In the genomic region with DNA sequence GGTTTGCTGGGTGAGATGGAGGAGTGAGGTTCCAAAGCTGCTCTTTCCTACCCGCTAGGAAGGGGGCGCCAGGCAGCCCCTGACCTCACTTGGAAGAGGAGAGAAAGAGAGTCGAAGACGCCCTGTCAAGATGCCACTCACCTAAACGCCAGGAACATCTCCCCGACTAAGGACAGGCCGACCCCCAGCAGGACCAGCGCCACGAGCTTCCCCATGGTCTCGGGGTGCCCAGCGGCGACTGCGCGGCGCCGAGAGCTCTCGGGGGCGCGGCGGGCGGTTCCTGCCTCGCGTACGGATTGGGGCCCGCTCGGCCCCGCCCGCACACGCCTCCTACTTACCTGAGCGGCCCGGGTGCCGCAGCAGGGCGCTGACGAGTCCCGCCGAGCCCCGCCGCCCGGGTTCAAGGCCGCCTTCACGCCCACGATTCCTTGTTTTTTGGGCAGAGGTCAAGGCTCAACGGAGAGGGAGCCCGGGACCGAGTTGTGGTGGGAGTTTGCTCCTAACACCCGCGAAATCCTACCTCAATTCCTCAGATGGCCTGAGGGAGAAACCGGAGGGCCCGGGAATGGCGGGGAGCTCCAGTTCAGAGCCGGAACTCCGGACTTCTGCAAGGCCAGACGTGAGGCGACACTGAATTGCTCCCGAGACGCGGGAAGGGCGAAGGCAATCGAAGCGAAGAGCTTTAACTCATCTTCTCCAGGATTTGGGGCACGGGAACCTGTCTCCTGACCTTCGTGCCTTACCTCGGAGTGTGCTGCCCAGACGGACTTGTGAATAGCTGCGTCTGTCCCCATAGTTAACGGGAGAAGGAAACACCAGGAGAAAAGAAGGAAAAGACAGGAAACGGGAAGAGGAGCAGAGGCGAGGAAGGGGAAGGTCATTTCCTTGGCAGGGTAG, we compare ENCODE assay signal across 8 cellular contexts. TPM values are rescaled to one million over a fixed set of nuclear protein-coding genes. Genes with fewer than 3 reads are reported as not detected.
DNase-seq lines count a peak whose midpoint lies in the region; ATAC-seq and TF ChIP-seq lines count a peak whose summit lies in the region.

PON3 (minus strand) TSS at position 240 of the 897 bp plus-strand sequence; CDS start at position 215, 25 bp downstream.

- H3K27ac ChIP-seq in adipose tissue (ENCODE audit: low read depth, low read length), result peak within 1 kb of the TSS; percentile 26
- no peak within 1 kb of the TSS for H3K27ac ChIP-seq in thoracic aorta

- H3K4me3 ChIP-seq in thoracic aorta, result peak within 1 kb of the TSS; percentile 69

- WGBS in adipose tissue, 3 donors, result 4% methylated on average over 66 to 68 of the region's 68 CpGs

- peaks cover 10% of the 10 kb centered on the region for H3K27me3 ChIP-seq in thoracic aorta (replicated peaks; ENCODE audit: insufficient read depth)

- no peak for TF ChIP-seq CTCF in thoracic aorta (IDR thresholded peaks at IDR 0.05)

- DNase-seq in EL (peak; percentile 9), HPDE6-E6E7 (ENCODE audit: extremely low spot score) (peak; percentile 28), left colon (peak; percentile 43 to 61), thoracic aorta (ENCODE audit: low spot score) (no peak), NCI-H2107 (lab: John Stamatoyannopoulos, UW) (no peak)

- no peaks in the 10 kb centered on the region for H3K36me3 ChIP-seq in thoracic aorta

- no peaks in the 10 kb centered on the region for H3K9me3 ChIP-seq in thoracic aorta

- peak; percentile 94 for ATAC-seq in left colon
- ATAC-seq in thoracic aorta (ENCODE audit: insufficient number of reproducible peaks, low FRiP score, low read depth), result no peak
- no peak for ATAC-seq in GM21381 (IDR thresholded peaks at IDR 0.05; ENCODE audit: unreplicated experiment)
- no peak for ATAC-seq in HG03521 (IDR thresholded peaks at IDR 0.05; ENCODE audit: unreplicated experiment)

- H3K4me1 ChIP-seq in thoracic aorta (ENCODE audit: control insufficient read depth in 1 of 2, low read depth in 2 of 2), result peaks cover 0 to 9% of the 10 kb centered on the region in 2 donors

- intact Hi-C loops in left colon (cut with DNase I, micrococcal nuclease), result no loop called here

RNA-seq across cellular contexts. Expression of gene PON3, which starts in this region (rescaled TPM):
- 1 to 10 TPM; 1.8 to 4.4 (median 2.2) TPM for polyA plus RNA-seq in adipose tissue
- total RNA-seq in left colon, result 1 to 10 TPM; 4.0 to 5.6 TPM
- not detected for total RNA-seq in thoracic aorta

Comparison
In these comparisons a context has a peak if more than half of its experiments do, and no peak if none do; other contexts are left out.
1. RNA of gene PON3 (total RNA-seq): 4.0 to 5.6 TPM in left colon; not detected in thoracic aorta; every median in the first group is over 4 times any median in the second.
2. DNase-seq: peak in EL (single experiment), HPDE6-E6E7 (single experiment) and left colon (2 of 2); none in thoracic aorta (single experiment) and NCI-H2107 (single experiment).